Comparison of ENCODE assay signal across 22 cellular contexts in genomic region chr17:4843451-4843850, GRCh38. TPM values are rescaled to one million over a fixed set of nuclear protein-coding genes. Genes with fewer than 3 reads are reported as not detected.
DNase-seq lines count a peak whose midpoint lies in the region; ATAC-seq and TF ChIP-seq lines count a peak whose summit lies in the region.
"Had no signal": no experiment of that assay in that cellular context is flagged by ENCODE, and none has a peak within 500 bp of the region (broad histone marks: within the 10 kb centered on the region; RNA-seq: fewer than 3 reads in every experiment).

No MANE protein-coding gene starts in this region.

- in situ Hi-C loops in KBM-7 (cut with MboI; ENCODE audit: low pct_unique_long_range_greater_than_20kb, low sequenced_read_pairs): no loop called here

- peaks cover 38 to 44% of the 10 kb centered on the region in 2 experiments for H3K4me1 ChIP-seq in neutrophil (ENCODE audit: control insufficient read depth in 1 of 2, insufficient read depth in 1 of 2, low read depth in 1 of 2, low read length in 1 of 2)
- peaks cover 0 to 2% of the 10 kb centered on the region in 2 donors for H3K4me1 ChIP-seq in breast epithelium

- peak; percentile 21 for DNase-seq in KBM-7
- peak; percentile 29 to 71 for DNase-seq in NOMO-1 (lab: John Stamatoyannopoulos, UW; ENCODE audit: unreplicated experiment in 2 of 2)
- DNase-seq in T-helper 17 cell: no peak
- DNase-seq in endothelial cell (ENCODE audit: low spot score): no peak
- no peak for DNase-seq in lower leg skin (ENCODE audit: low spot score in 2 of 2)
- no peak for DNase-seq in breast epithelium (ENCODE audit: low spot score in 2 of 2)
- DNase-seq: DMS79, H7, HFFc6, NCI-H1417 treated with DMSO at 0.1 percent for 48 hours, NCI-H187 treated with DMSO at 0.1 percent for 48 hours, NCI-H226, NCI-H524, SHP77, T-helper 1 cell had no signal

- H3K27ac Mint-ChIP-seq in T-helper 17 cell (peak overlapping the region; percentile 74), endothelial cell (ENCODE audit: unreplicated experiment) (no peak overlapping the region)
- H3K27ac Mint-ChIP-seq: HFFc6, IgD-negative memory B cell had no signal

- H3K27me3 Mint-ChIP-seq in T-helper 17 cell: no peaks in the 10 kb centered on the region
- peaks cover 4% of the 10 kb centered on the region for H3K27me3 Mint-ChIP-seq in endothelial cell (ENCODE audit: unreplicated experiment)
- H3K27me3 Mint-ChIP-seq: IgD-negative memory B cell had no signal

- H3K4me1 Mint-ChIP-seq in T-helper 17 cell (peaks cover 49% of the 10 kb centered on the region), endothelial cell (ENCODE audit: unreplicated experiment) (peaks cover 25% of the 10 kb centered on the region)

- peak overlapping the region; percentile 79 for H3K27ac ChIP-seq in neutrophil
- H3K27ac ChIP-seq in breast epithelium: no peak overlapping the region
- H3K27ac ChIP-seq: BLaER1 had no signal

- H3K36me3 ChIP-seq in neutrophil (no peaks in the 10 kb centered on the region), breast epithelium (no peaks in the 10 kb centered on the region)

- TF ChIP-seq CTCF in neutrophil (IDR thresholded peaks at IDR 0.05): no peak
- no peak for TF ChIP-seq CTCF in endothelial cell (IDR thresholded peaks at IDR 0.05; ENCODE audit: unreplicated experiment)
- no peak for TF ChIP-seq CTCF in lower leg skin (IDR thresholded peaks at IDR 0.05)
- no peak for TF ChIP-seq CTCF in breast epithelium (IDR thresholded peaks at IDR 0.05)

- no peak for TF ChIP-seq POLR2A in lower leg skin (IDR thresholded peaks at IDR 0.05)
- no peak for TF ChIP-seq POLR2A in breast epithelium (IDR thresholded peaks at IDR 0.05)

- 35 to 67% methylated on average over 4 of the region's 4 CpGs for WGBS in lower leg skin, 2 donors

- H3K4me3 Mint-ChIP-seq in T-helper 17 cell: no peak overlapping the region
- no peak overlapping the region for H3K4me3 Mint-ChIP-seq in endothelial cell (ENCODE audit: unreplicated experiment)
- H3K4me3 Mint-ChIP-seq: HFFc6, IgD-negative memory B cell had no signal

- ATAC-seq in T-helper 17 cell: no peak
- ATAC-seq in GM21515 (IDR thresholded peaks at IDR 0.05; ENCODE audit: unreplicated experiment): no peak
- ATAC-seq: SK-N-SH treated with all-trans-retinoic acid at 6 μM for 48 hours had no signal

- no peaks in the 10 kb centered on the region for H3K36me3 Mint-ChIP-seq in T-helper 17 cell (ENCODE audit: low read depth)
- peaks cover 4% of the 10 kb centered on the region for H3K36me3 Mint-ChIP-seq in endothelial cell (ENCODE audit: low read depth, unreplicated experiment)

- no peaks in the 10 kb centered on the region for H3K9me3 Mint-ChIP-seq in endothelial cell (ENCODE audit: unreplicated experiment)
- H3K9me3 Mint-ChIP-seq: HFFc6, IgD-negative memory B cell had no signal

- H3K9me3 ChIP-seq in T-helper 17 cell (ENCODE audit: control insufficient read depth, low read length, poor library complexity, severe bottlenecking) (no peaks in the 10 kb centered on the region), neutrophil (no peaks in the 10 kb centered on the region), breast epithelium (no peaks in the 10 kb centered on the region)
- H3K9me3 ChIP-seq: BLaER1 had no signal

- H3K27me3 ChIP-seq in neutrophil (no peaks in the 10 kb centered on the region), breast epithelium (no peaks in the 10 kb centered on the region)
- H3K27me3 ChIP-seq: BLaER1 had no signal

- intact Hi-C loops in lower leg skin (cut with DNase I; ENCODE audit: low total_unique reads): no loop called here
- intact Hi-C loops in breast epithelium (cut with DNase I; ENCODE audit: low total_unique reads): no loop called here

- H3K4me3 ChIP-seq in neutrophil (ENCODE audit: low read depth in 1 of 2, low read length in 1 of 2) (peak overlapping the region in 1 of 2 experiments; percentile 5), lower leg skin (ENCODE audit: low read depth, poor library complexity, severe bottlenecking) (no peak overlapping the region), breast epithelium (no peak overlapping the region)
- H3K4me3 ChIP-seq: BLaER1 had no signal

RNA-seq across cellular contexts. Expression of gene MINK1, which starts 10.3 kb away (rescaled TPM):
- 100 to 1,000 TPM; 188 to 263 TPM for total RNA-seq in T-helper 17 cell
- total RNA-seq in endothelial cell (ENCODE audit: unreplicated experiment): 176 TPM
- 100 to 1,000 TPM; 128 to 208 (median 140) TPM for total RNA-seq in lower leg skin
- total RNA-seq in breast epithelium: 10 to 100 TPM; 25.9 to 58.7 (median 42.0) TPM

RNA-seq across cellular contexts. Expression of gene PLD2, which starts 36.5 kb away (rescaled TPM):
- total RNA-seq in T-helper 17 cell: 10 to 100 TPM; 30.6 to 32.8 TPM
- 86.5 TPM for total RNA-seq in endothelial cell (ENCODE audit: unreplicated experiment)
- 10 to 100 TPM; 40.1 to 78.8 (median 56.3) TPM for total RNA-seq in lower leg skin
- total RNA-seq in breast epithelium: 10 to 100 TPM; 17.1 to 40.6 (median 30.3) TPM

RNA-seq across cellular contexts. Expression of gene PSMB6, which starts 47.5 kb away (rescaled TPM):
- 10 to 100 TPM; 54.3 to 59.7 TPM for total RNA-seq in T-helper 17 cell
- total RNA-seq in endothelial cell (ENCODE audit: unreplicated experiment): 185 TPM
- total RNA-seq in lower leg skin: 100 to 1,000 TPM; 103 to 207 (median 177) TPM
- total RNA-seq in breast epithelium: 100 to 1,000 TPM; 133 to 183 (median 164) TPM

RNA-seq across cellular contexts. Expression of gene GLTPD2, which starts 54.7 kb away (rescaled TPM):
- total RNA-seq in T-helper 17 cell: under 1 TPM in 1 of 2 donors, not detected in 1; 0.34 TPM
- total RNA-seq in endothelial cell (ENCODE audit: unreplicated experiment): not detected
- total RNA-seq in lower leg skin: 1 to 10 TPM in 1 of 4 donors, not detected in 3; 1.2 TPM
- total RNA-seq in breast epithelium: not detected
- total RNA-seq: A673, H7, HFFc6, LHCN-M2 had no signal

Comparison
In these comparisons a context has a peak if more than half of its experiments do, and no peak if none do; other contexts are left out.
1. DNase-seq: peak in KBM-7 (single experiment) and NOMO-1 (2 of 2); none in T-helper 17 cell (0 of 3), endothelial cell (single experiment), lower leg skin (0 of 2) and breast epithelium (0 of 2).